Comparison of ENCODE assay signal across 31 cellular contexts in the genomic region with DNA sequence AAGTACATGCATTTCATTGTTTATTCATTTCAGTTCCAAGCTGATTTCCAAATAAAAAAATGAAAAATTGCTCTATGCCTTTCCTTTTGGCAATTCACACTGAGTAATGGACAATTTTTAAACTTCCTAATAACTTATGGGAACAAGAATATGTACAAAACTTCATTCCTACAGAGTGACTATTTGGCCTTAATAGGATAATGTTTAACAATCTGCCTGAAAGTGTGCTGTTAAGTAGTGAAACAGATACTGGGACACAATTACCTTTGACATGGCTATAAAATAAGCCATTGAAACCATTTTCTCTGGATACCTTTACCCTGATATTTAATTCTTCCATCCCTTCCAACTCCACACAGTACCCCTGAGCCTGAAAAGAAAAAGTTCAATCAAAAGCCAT.
"Had no signal": no experiment of that assay in that cellular context is flagged by ENCODE, and none has a peak within 500 bp of the region (broad histone marks: within the 10 kb centered on the region; RNA-seq: fewer than 3 reads in every experiment).

No MANE protein-coding gene starts in this region.

- H3K27ac ChIP-seq: adrenal gland, brain microvascular endothelial cell, coronary artery, dorsolateral prefrontal cortex, foreskin keratinocyte, gastrocnemius medialis, heart left ventricle had no signal

- H3K36me3 ChIP-seq: adrenal gland, brain microvascular endothelial cell, gastrocnemius medialis, heart left ventricle had no signal

- H3K4me3 ChIP-seq: adrenal gland, coronary artery, dorsolateral prefrontal cortex, gastrocnemius medialis, heart left ventricle had no signal

- H3K27me3 ChIP-seq: adrenal gland, brain microvascular endothelial cell, gastrocnemius medialis, heart left ventricle had no signal

- DNase-seq: activated CD4-positive, alpha-beta memory T cell treated with anti-CD3 and anti-CD28 coated beads for 36 hours; activated CD4-positive, alpha-beta T cell treated with anti-CD3 and anti-CD28 coated beads for 36 hours; activated CD4-positive, alpha-beta T cell treated with anti-CD3 and anti-CD28 coated beads, Interleukin-2, amount 10 ng/mL, durations not matched to agents 24 days and 14 days; activated CD4-positive, CD25-positive, alpha-beta regulatory T cell; activated CD4-positive, CD25-positive, alpha-beta regulatory T cell treated with anti-CD3 and anti-CD28 coated beads, Interleukin-2, amount 50 U/mL, for 72 hours; activated CD8-positive, alpha-beta memory T cell treated with anti-CD3 and anti-CD28 coated beads, Interleukin-2, amount 10 ng/mL, durations not matched to agents 7 days and 5 days; activated CD8-positive, alpha-beta memory T cell treated with anti-CD3 and anti-CD28 coated beads, Interleukin-2, amount 50 U/mL, for 4 hours; activated CD8-positive, alpha-beta T cell treated with anti-CD3 and anti-CD28 coated beads, Interleukin-2, amount 10 ng/mL, durations not matched to agents 7 days and 5 days; activated effector memory CD4-positive, alpha-beta T cell treated with anti-CD3 and anti-CD28 coated beads, Interleukin-2, amount 50 U/mL, for 16 hours; activated naive CD4-positive, alpha-beta T cell treated with anti-CD3 and anti-CD28 coated beads for 36 hours; activated naive CD8-positive, alpha-beta T cell treated with anti-CD3 and anti-CD28 coated beads for 36 hours; activated naive CD8-positive, alpha-beta T cell treated with anti-CD3 and anti-CD28 coated beads, Interleukin-2, amount 50 U/mL, for 24 hours; activated T-cell treated with anti-CD3 and anti-CD28 coated beads, Interleukin-2, amount 50 U/mL, for 1 hour; activated T-cell treated with anti-CD3 and anti-CD28 coated beads, Interleukin-2, amount 50 U/mL, for 48 hours; adrenal gland; amygdala; aorta; brain microvascular endothelial cell; dorsolateral prefrontal cortex; effector memory CD4-positive, alpha-beta T cell; endodermal cell; foreskin keratinocyte; gastrocnemius medialis; glutamatergic neuron; heart left ventricle; T-helper 1 cell; T-helper 17 cell; T1000 had no signal

- H3K9me3 ChIP-seq: adrenal gland, gastrocnemius medialis, heart left ventricle had no signal

- ATAC-seq: activated CD4-positive, alpha-beta T cell treated with anti-CD3 and anti-CD28 coated beads for 36 hours; activated CD8-positive, alpha-beta memory T cell treated with anti-CD3 and anti-CD28 coated beads, Interleukin-2, amount 10 ng/mL, durations not matched to agents 7 days and 5 days; activated CD8-positive, alpha-beta T cell treated with anti-CD3 and anti-CD28 coated beads, Interleukin-2, amount 10 ng/mL, durations not matched to agents 7 days and 5 days; activated naive CD8-positive, alpha-beta T cell treated with anti-CD3 and anti-CD28 coated beads, Interleukin-2, amount 50 U/mL, for 24 hours; esophagus mucosa; foreskin keratinocyte; gastrocnemius medialis; heart left ventricle; T-helper 17 cell had no signal

- H3K4me1 ChIP-seq: adrenal gland, foreskin keratinocyte, heart left ventricle had no signal

- FAIRE-seq: bronchial epithelial cell had no signal
